2 cellular contexts compared by ENCODE assay signal in the genomic region with DNA sequence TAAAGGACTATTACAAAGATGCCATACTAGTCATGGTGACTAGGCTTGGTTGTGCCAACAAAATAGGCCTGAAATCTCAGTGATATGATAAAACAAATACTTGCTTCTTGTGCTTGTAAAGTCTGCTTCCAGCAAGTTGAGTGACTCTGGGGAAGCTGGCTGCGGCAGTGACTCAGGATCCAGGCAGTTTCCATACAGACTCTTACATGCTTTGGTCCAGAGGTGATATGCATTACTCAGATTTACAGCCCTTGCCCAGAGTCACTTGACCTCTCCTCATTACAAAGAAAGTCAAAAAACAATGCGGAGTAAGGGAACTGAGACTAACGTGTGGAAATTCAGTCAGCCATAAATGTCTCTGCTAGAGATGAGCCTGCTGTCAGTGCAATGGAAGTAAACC.
TF ChIP-seq lines count a peak whose summit lies in the region.

No MANE protein-coding gene starts in this region.

TF ChIP-seq in A549, 52 proteins besides CTCF, POLR2A, EP300 and RAD21 (continued from another document):
- TF ChIP-seq HEYL (CRISPR knock-in tag; IDR thresholded peaks at IDR 0.05), result no peak

TF ChIP-seq in H1, 55 proteins besides CTCF, POLR2A, EP300 and RAD21 (continued from another document):
- TF ChIP-seq EGR1 (IDR thresholded peaks at IDR 0.05; ENCODE audit: borderline replicate concordance, low read depth, low read length) (no peak), MAFK (IDR thresholded peaks at IDR 0.05; ENCODE audit: low read depth, low read length) (no peak), SIN3A (conservative IDR thresholded peaks at IDR 0.05 in 1 of 2, IDR thresholded peaks at IDR 0.05 in 1 of 2; ENCODE audit: low read depth in 1 of 2, low read length in 2 of 2) (no peak)
